Comparison of ENCODE assay signal across 8 cellular contexts in the genomic region with DNA sequence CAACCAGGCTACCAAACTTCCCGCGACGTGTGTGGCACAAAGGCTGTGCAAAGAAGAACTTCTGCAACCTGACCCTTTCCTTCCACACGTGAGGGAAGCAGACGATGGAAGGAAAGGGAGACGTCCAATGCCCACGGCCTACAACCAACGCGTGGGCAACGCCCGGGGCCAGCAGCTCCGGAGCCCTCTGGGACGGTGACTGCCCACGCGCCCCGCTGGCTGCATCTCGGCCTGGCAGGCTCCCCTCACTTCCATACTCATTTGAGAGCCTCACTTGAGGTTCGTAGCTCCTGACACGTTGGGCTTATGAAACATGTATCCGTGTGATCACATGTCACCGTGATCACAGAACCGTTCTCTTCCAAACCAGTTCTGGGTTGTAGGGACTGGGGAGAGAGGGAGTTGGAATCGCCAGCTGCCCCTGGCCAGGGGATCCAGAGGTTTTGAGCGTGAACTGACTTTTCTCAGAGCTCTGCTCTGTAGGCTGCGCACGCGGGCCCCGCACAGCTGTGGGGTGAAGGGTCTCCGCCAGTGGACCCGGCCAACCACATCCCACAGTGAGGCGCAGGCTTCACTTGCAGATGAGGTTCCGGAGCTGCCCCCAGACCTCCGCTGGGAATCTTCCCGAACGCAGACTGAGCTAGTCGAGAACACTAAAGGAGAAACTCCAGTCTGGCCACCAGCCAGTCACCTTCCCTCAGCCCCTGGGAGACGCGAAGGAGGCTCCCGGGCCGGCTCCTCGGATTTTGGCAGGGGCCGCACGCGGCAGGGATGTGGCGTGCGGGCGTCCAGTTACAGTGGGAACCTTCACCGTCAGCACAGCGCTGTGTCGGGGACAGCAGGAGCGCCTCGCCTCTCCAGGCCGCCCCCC. TPM values are rescaled to one million over a fixed set of nuclear protein-coding genes. Genes with fewer than 3 reads are reported as not detected.
DNase-seq lines count a peak whose midpoint lies in the region; ATAC-seq and TF ChIP-seq lines count a peak whose summit lies in the region.

No MANE protein-coding gene starts in this region.

- H2AFZ ChIP-seq in osteoblast (ENCODE audit: low read length): peak overlapping the region; percentile 74

- DNase-seq in Right ventricle myocardium inferior (ENCODE audit: missing footprints) (peak; percentile 39), cardiac septum (ENCODE audit: low spot score) (no peak), foreskin fibroblast (peak in 1 of 2 donors; percentile 62), osteoblast (ENCODE audit: insufficient read length, low spot score, missing footprints) (peak; percentile 94), NCI-H510A (lab: John Stamatoyannopoulos, UW) (no peak), NCI-H1105 treated with DMSO at 0.1 percent for 48 hours (lab: John Stamatoyannopoulos, UW) (no peak), HPDE6-E6E7 (ENCODE audit: extremely low spot score) (no peak)

- TF ChIP-seq CTCF in WI38 (IDR thresholded peaks at IDR 0.05; ENCODE audit: low read depth, low read length) (no peak), foreskin fibroblast (IDR thresholded peaks at IDR 0.05; ENCODE audit: low read depth, low read length) (no peak), osteoblast (IDR thresholded peaks at IDR 0.05; ENCODE audit: extremely low read depth, low read depth, low read length) (no peak)

- peak overlapping the region; percentile 48 for H3K27ac ChIP-seq in osteoblast (ENCODE audit: low read depth, low read length)

- peaks cover 10% of the 10 kb centered on the region for H3K4me1 ChIP-seq in osteoblast (ENCODE audit: insufficient read depth, low read length)

- peaks cover 10% of the 10 kb centered on the region for H3K9me3 ChIP-seq in osteoblast (ENCODE audit: low read depth, low read length)

- peaks cover 33% of the 10 kb centered on the region for H3K27me3 ChIP-seq in osteoblast (ENCODE audit: insufficient read depth, low read length)

- intact Hi-C loops in Right ventricle myocardium inferior (cut with DNase I): no loop called here
- intact Hi-C loops in cardiac septum (cut with DNase I): no loop called here

- peak overlapping the region; percentile 87 for H3K4me2 ChIP-seq in osteoblast (ENCODE audit: insufficient read depth, low read length)

- H3K4me3 ChIP-seq in WI38 (ENCODE audit: low read depth, low read length) (peak overlapping the region; percentile 83), foreskin fibroblast (ENCODE audit: low read depth in 1 of 2, low read length in 2 of 2) (peak overlapping the region; percentile 73 to 85), osteoblast (ENCODE audit: insufficient read depth, low read length) (peak overlapping the region; percentile 91)

- no peaks in the 10 kb centered on the region for H3K36me3 ChIP-seq in osteoblast (ENCODE audit: insufficient read depth, low read length)

- H4K20me1 ChIP-seq in osteoblast (ENCODE audit: insufficient read depth, low read length): peaks cover 6% of the 10 kb centered on the region

- ATAC-seq in Right ventricle myocardium inferior: no peak

- peaks cover 18% of the 10 kb centered on the region for H3K79me2 ChIP-seq in osteoblast (ENCODE audit: insufficient read depth, low read length)

RNA-seq across cellular contexts. Expression of a gene that starts 1.0 kb away (rescaled TPM):
- 8.1 TPM for total RNA-seq in Right ventricle myocardium inferior
- 8.4 TPM for total RNA-seq in cardiac septum
- 25.3 and 35.8 TPM in 2 replicates for total RNA-seq in osteoblast

RNA-seq across cellular contexts. Expression of a gene that starts 11.8 kb away (rescaled TPM):
- total RNA-seq in Right ventricle myocardium inferior (0.89 TPM), cardiac septum (1.8 TPM), osteoblast (under 0.01 TPM in 1 of 2 replicates, not detected in the other)

Comparison
In these comparisons a context has a peak if more than half of its experiments do, and no peak if none do; other contexts are left out.
1. DNase-seq: peak in Right ventricle myocardium inferior (single experiment) and osteoblast (single experiment); none in cardiac septum (single experiment), NCI-H510A (single experiment), NCI-H1105 treated with DMSO at 0.1 percent for 48 hours (single experiment) and HPDE6-E6E7 (single experiment).
2. Peak in every context shown above with its lines, with median percentiles within 50 percentile points of each other: H3K4me3 ChIP-seq.